3 cellular contexts compared by ENCODE assay signal in genomic region chr1:200124309-200124708, GRCh38.
A peak's percentile ranks its signal among the peaks of the same experiment; 100 is the strongest.
TF ChIP-seq lines count a peak whose summit lies in the region.

No MANE protein-coding gene starts in this region.

TF ChIP-seq in HepG2, 621 proteins besides CTCF, POLR2A, EP300 and RAD21:
- TF ChIP-seq MAFF (IDR thresholded peaks at IDR 0.05; ENCODE audit: low read depth, low read length) (peak; percentile 93), MAFK (conservative IDR thresholded peaks at IDR 0.05 in 1 of 2, IDR thresholded peaks at IDR 0.05 in 1 of 2; ENCODE audit: low read length in 2 of 2) (peak; percentile 92 to 95), MZF1 (CRISPR knock-in tag; IDR thresholded peaks at IDR 0.05; ENCODE audit: borderline replicate concordance) (no peak)

TF ChIP-seq in IMR-90, 13 proteins besides CTCF, POLR2A, EP300 and RAD21:
- peak; percentile 96 for TF ChIP-seq MAFK (IDR thresholded peaks at IDR 0.05; ENCODE audit: low read depth, low read length)
- TF ChIP-seq FOS (IDR thresholded peaks at IDR 0.05; ENCODE audit: low read depth, low read length), result no peak

TF ChIP-seq in K562, 482 proteins besides CTCF, POLR2A, EP300 and RAD21:
- TF ChIP-seq ZNF316 (IDR thresholded peaks at IDR 0.05) (peak; percentile 93), YY1 (IDR thresholded peaks at IDR 0.05; ENCODE audit: borderline replicate concordance in 1 of 3, control insufficient read depth in 1 of 3, extremely low read depth in 1 of 3, insufficient read depth in 3 of 3, insufficient read length in 1 of 3, insufficient replicate concordance in 2 of 3, low read depth in 1 of 3, low read length in 2 of 3) (no peak), ATF1 (CRISPR knock-in tag; IDR thresholded peaks at IDR 0.05) (no peak), ATF1 (tag; IDR thresholded peaks at IDR 0.05) (no peak), ILK (tag; IDR thresholded peaks at IDR 0.05; ENCODE audit: borderline replicate concordance, low read depth) (no peak), ARID1B (IDR thresholded peaks at IDR 0.05) (no peak), ZNF408 (CRISPR knock-in tag; IDR thresholded peaks at IDR 0.05; ENCODE audit: low read depth) (no peak), MEF2A (IDR thresholded peaks at IDR 0.05; ENCODE audit: control insufficient read depth, low read depth, low read length) (no peak), ZNF140 (CRISPR knock-in tag; IDR thresholded peaks at IDR 0.05) (no peak), CXXC5 (CRISPR knock-in tag; IDR thresholded peaks at IDR 0.05) (no peak), MAFG (tag; conservative IDR thresholded peaks at IDR 0.05) (peak; percentile 90), C11orf30 (IDR thresholded peaks at IDR 0.05; ENCODE audit: low read depth) (peak; percentile 88), TGIF2 (CRISPR knock-in tag; IDR thresholded peaks at IDR 0.05) (no peak), TEAD2 (tag; IDR thresholded peaks at IDR 0.05) (no peak), SRSF1 (IDR thresholded peaks at IDR 0.05; ENCODE audit: low read depth, low read length) (no peak), MAFF (IDR thresholded peaks at IDR 0.05; ENCODE audit: low read length) (peak; percentile 90), MAFK (IDR thresholded peaks at IDR 0.05; ENCODE audit: low read length) (peak; percentile 91), ZNF707 (CRISPR knock-in tag; conservative IDR thresholded peaks at IDR 0.05) (no peak)
TF ChIP-seq in K562: peak in this region for 5.
